In genomic region chr18:80109676-80110078, GRCh38 we compare ENCODE assay signal across 8 cellular contexts. TPM values are rescaled to one million over a fixed set of nuclear protein-coding genes. Genes with fewer than 3 reads are reported as not detected.
A peak's percentile ranks its signal among the peaks of the same experiment; 100 is the strongest.
DNase-seq lines count a peak whose midpoint lies in the region; ATAC-seq and TF ChIP-seq lines count a peak whose summit lies in the region.

No MANE protein-coding gene starts in this region.

- H3K27ac ChIP-seq in RWPE2 (ENCODE audit: poor library complexity, severe bottlenecking) = peak overlapping the region; percentile 78
- peak overlapping the region; percentile 12 for H3K27ac ChIP-seq in colonic mucosa
- H3K27ac ChIP-seq in left lung = peak overlapping the region; percentile 80 to 84

- no peaks in the 10 kb centered on the region for H3K9me3 ChIP-seq in RWPE2 (ENCODE audit: severe bottlenecking)
- no peaks in the 10 kb centered on the region for H3K9me3 ChIP-seq in colonic mucosa
- peaks cover 0 to 2% of the 10 kb centered on the region in 2 donors for H3K9me3 ChIP-seq in left lung

- peak; percentile 22 for DNase-seq in COLO829 (ENCODE audit: low spot score)
- DNase-seq in RWPE2 (ENCODE audit: low spot score) = no peak
- peak; percentile 57 for DNase-seq in colonic mucosa
- DNase-seq in left lung = peak; percentile 46 to 84
- DNase-seq in cerebellar nuclear complex (lab: John Stamatoyannopoulos, UW) = no peak

- peaks cover 8% of the 10 kb centered on the region for H3K4me1 ChIP-seq in RWPE2 (ENCODE audit: insufficient read depth, poor library complexity, severe bottlenecking)
- no peaks in the 10 kb centered on the region for H3K4me1 ChIP-seq in colonic mucosa
- peaks cover 8 to 16% of the 10 kb centered on the region in 2 donors for H3K4me1 ChIP-seq in left lung

- H3K27me3 ChIP-seq in RWPE2 (ENCODE audit: insufficient read depth, poor library complexity, severe bottlenecking) (no peaks in the 10 kb centered on the region), colonic mucosa (no peaks in the 10 kb centered on the region), left lung (no peaks in the 10 kb centered on the region)

- H3K4me3 Mint-ChIP-seq in stimulated activated naive CD8-positive, alpha-beta T cell treated with anti-CD3 and anti-CD28 coated beads, Interleukin-15, Interleukin-2, amounts not matched to agents 100 ng/mL and 50 ng/mL, for 24 hours = peak overlapping the region; percentile 77

- peaks cover 14% of the 10 kb centered on the region for H3K36me3 Mint-ChIP-seq in stimulated activated naive CD8-positive, alpha-beta T cell treated with anti-CD3 and anti-CD28 coated beads, Interleukin-15, Interleukin-2, amounts not matched to agents 100 ng/mL and 50 ng/mL, for 24 hours (ENCODE audit: low read depth)

- peak overlapping the region; percentile 53 for H3K27ac Mint-ChIP-seq in stimulated activated naive CD8-positive, alpha-beta T cell treated with anti-CD3 and anti-CD28 coated beads, Interleukin-15, Interleukin-2, amounts not matched to agents 100 ng/mL and 50 ng/mL, for 24 hours

- ATAC-seq in GM19035 (IDR thresholded peaks at IDR 0.05; ENCODE audit: unreplicated experiment) = peak; percentile 30
- ATAC-seq in HG03342 (IDR thresholded peaks at IDR 0.05; ENCODE audit: unreplicated experiment) = peak; percentile 26
- ATAC-seq in RWPE2 (ENCODE audit: low read depth) = peak; percentile 37; the same call in 2 of the 3 replicates
- peak; percentile 48 for ATAC-seq in left lung

- H3K4me1 Mint-ChIP-seq in stimulated activated naive CD8-positive, alpha-beta T cell treated with anti-CD3 and anti-CD28 coated beads, Interleukin-15, Interleukin-2, amounts not matched to agents 100 ng/mL and 50 ng/mL, for 24 hours (ENCODE audit: low read depth) = peaks cover 61% of the 10 kb centered on the region

- TF ChIP-seq CTCF in RWPE2 (IDR thresholded peaks at IDR 0.05; ENCODE audit: poor library complexity, severe bottlenecking) = no peak
- TF ChIP-seq CTCF in colonic mucosa (IDR thresholded peaks at IDR 0.05) = no peak
- no peak for TF ChIP-seq CTCF in left lung (IDR thresholded peaks at IDR 0.05)

- H3K36me3 ChIP-seq in RWPE2 (ENCODE audit: low read depth) = peaks cover 19% of the 10 kb centered on the region
- H3K36me3 ChIP-seq in colonic mucosa = no peaks in the 10 kb centered on the region
- H3K36me3 ChIP-seq in left lung = no peaks in the 10 kb centered on the region

- H3K27me3 Mint-ChIP-seq in stimulated activated naive CD8-positive, alpha-beta T cell treated with anti-CD3 and anti-CD28 coated beads, Interleukin-15, Interleukin-2, amounts not matched to agents 100 ng/mL and 50 ng/mL, for 24 hours = no peaks in the 10 kb centered on the region

- peak overlapping the region; percentile 96 for H3K4me3 ChIP-seq in RWPE2 (ENCODE audit: severe bottlenecking)
- peak overlapping the region; percentile 56 for H3K4me3 ChIP-seq in colonic mucosa
- peak overlapping the region; percentile 58 to 68 for H3K4me3 ChIP-seq in left lung

- H3K9ac ChIP-seq in colonic mucosa (ENCODE audit: low read depth in 2 of 2, low read length in 2 of 2) = peak overlapping the region; percentile 53 to 73

- intact Hi-C loops in colonic mucosa (cut with DNase I) (loop anchor here (5.0 kb wide), 1 partner anchor 72 kb away; no protein-coding TSS in a partner anchor), left lung (cut with DNase I) (no loop called here)

- no peaks in the 10 kb centered on the region for H3K9me3 Mint-ChIP-seq in stimulated activated naive CD8-positive, alpha-beta T cell treated with anti-CD3 and anti-CD28 coated beads, Interleukin-15, Interleukin-2, amounts not matched to agents 100 ng/mL and 50 ng/mL, for 24 hours

RNA-seq across cellular contexts. Expression of gene ADNP2, which starts 0.6 kb away (rescaled TPM):
- total RNA-seq in colonic mucosa = 10 to 100 TPM; 17.8 to 18.1 TPM
- 10 to 100 TPM; 13.5 to 14.4 TPM for total RNA-seq in left lung

Comparison
In these comparisons a context has a peak if more than half of its experiments do, and no peak if none do; other contexts are left out.
1. DNase-seq: peak in COLO829 (single experiment), colonic mucosa (single experiment) and left lung (2 of 2); none in RWPE2 (single experiment) and cerebellar nuclear complex (0 of 2).
2. H3K27ac ChIP-seq: peak in every context shown above with its lines; median percentile 82 in left lung; 78 in RWPE2; 12 in colonic mucosa.
3. Peak in every context shown above with its lines, with median percentiles within 50 percentile points of each other: ATAC-seq and H3K4me3 ChIP-seq.